8 cellular contexts compared by ENCODE assay signal in the genomic region with DNA sequence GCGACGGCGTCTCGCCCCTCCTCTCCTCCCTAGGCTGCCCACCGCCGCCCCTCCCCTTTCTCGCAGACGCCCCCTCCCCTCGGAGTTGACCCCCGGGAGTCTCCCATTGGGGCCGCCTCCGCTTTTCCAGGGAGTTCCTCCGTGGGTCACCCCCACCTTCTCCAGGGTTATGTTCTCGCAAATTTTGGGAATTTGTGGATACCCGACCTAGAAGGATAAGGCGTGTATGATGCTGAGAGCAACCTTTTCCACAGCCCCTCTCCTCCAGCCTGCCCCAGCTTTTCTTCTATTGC. TPM values are rescaled to one million over a fixed set of nuclear protein-coding genes. Genes with fewer than 3 reads are reported as not detected.
A peak's percentile ranks its signal among the peaks of the same experiment; 100 is the strongest.
DNase-seq lines count a peak whose midpoint lies in the region; ATAC-seq and TF ChIP-seq lines count a peak whose summit lies in the region.

No MANE protein-coding gene starts in this region.

- in situ Hi-C loops in brain microvascular endothelial cell (cut with HindIII; ENCODE audit: low pct_ligation_motif_present, low sequenced_read_pairs): no loop called here

- peak overlapping the region; percentile 90 for H3K4me3 Mint-ChIP-seq in T-helper 1 cell treated with Interleukin-12 subunit alpha and Interleukin-12 subunit beta and Interleukin-4 antibody, amounts not matched to agents 30 μg/mL and 1 μg/mL, for 36 hours

- peaks cover 11% of the 10 kb centered on the region for H3K36me3 Mint-ChIP-seq in T-helper 1 cell treated with Interleukin-12 subunit alpha and Interleukin-12 subunit beta and Interleukin-4 antibody, amounts not matched to agents 30 μg/mL and 1 μg/mL, for 36 hours (ENCODE audit: low read depth)

- H3K4me1 Mint-ChIP-seq in T-helper 1 cell treated with Interleukin-12 subunit alpha and Interleukin-12 subunit beta and Interleukin-4 antibody, amounts not matched to agents 30 μg/mL and 1 μg/mL, for 36 hours (ENCODE audit: low read depth): peaks cover 29% of the 10 kb centered on the region

- DNase-seq in T-helper 1 cell (no peak), brain microvascular endothelial cell (no peak), tibial artery (no peak), SKM-1 treated with dmso at 0.1 percent for 144 hours (lab: John Stamatoyannopoulos, UW; ENCODE audit: unreplicated experiment) (no peak)

- intact Hi-C loops in tibial artery (cut with DNase I; ENCODE audit: low total_unique reads): loop anchor here (5.0 kb wide), 1 partner anchor 39 kb away; no protein-coding TSS in a partner anchor

- TF ChIP-seq RAD21 in liver (IDR thresholded peaks at IDR 0.05): no peak

- 7% methylated on average over 16 of the region's 16 CpGs for whole genome bisulfite sequencing in liver

- peak overlapping the region; percentile 15 to 58 for H3K9ac ChIP-seq in liver (ENCODE audit: low read depth in 1 of 2, low read length in 2 of 2)

- H3K4me3 ChIP-seq in brain microvascular endothelial cell (ENCODE audit: low read depth, low read length) (peak overlapping the region; percentile 96), liver (ENCODE audit: low read depth in 1 of 3, low read length in 3 of 3) (peak overlapping the region; percentile 70 to 92 (median 87)), tibial artery (peak overlapping the region; percentile 65 to 75)

- peak overlapping the region; percentile 96 for H3K27ac Mint-ChIP-seq in T-helper 1 cell treated with Interleukin-12 subunit alpha and Interleukin-12 subunit beta and Interleukin-4 antibody, amounts not matched to agents 30 μg/mL and 1 μg/mL, for 36 hours

- H3K9me3 ChIP-seq in liver (ENCODE audit: control insufficient read depth in 4 of 4, low read length in 3 of 4) (no peaks in the 10 kb centered on the region), tibial artery (no peaks in the 10 kb centered on the region)

- H3K27ac ChIP-seq in brain microvascular endothelial cell (peak overlapping the region; percentile 85), liver (ENCODE audit: low read depth in 1 of 2, low read length in 2 of 2) (peak overlapping the region; percentile 87 to 98), tibial artery (peak overlapping the region; percentile 92 to 94)

- H3K27me3 ChIP-seq in brain microvascular endothelial cell (replicated peaks): no peaks in the 10 kb centered on the region
- no peaks in the 10 kb centered on the region for H3K27me3 ChIP-seq in liver (ENCODE audit: control insufficient read depth in 4 of 4, insufficient read depth in 4 of 4, low read length in 3 of 4)
- no peaks in the 10 kb centered on the region for H3K27me3 ChIP-seq in tibial artery

- H3K27me3 Mint-ChIP-seq in T-helper 1 cell treated with Interleukin-12 subunit alpha and Interleukin-12 subunit beta and Interleukin-4 antibody, amounts not matched to agents 30 μg/mL and 1 μg/mL, for 36 hours (ENCODE audit: low read depth): peaks cover 21% of the 10 kb centered on the region

- H3K36me3 ChIP-seq in brain microvascular endothelial cell (replicated peaks) (no peaks in the 10 kb centered on the region), liver (ENCODE audit: control insufficient read depth in 4 of 4, insufficient read depth in 3 of 4, low read depth in 1 of 4, low read length in 3 of 4) (no peaks in the 10 kb centered on the region), tibial artery (no peaks in the 10 kb centered on the region)

- H3K9me3 Mint-ChIP-seq in T-helper 1 cell treated with Interleukin-12 subunit alpha and Interleukin-12 subunit beta and Interleukin-4 antibody, amounts not matched to agents 30 μg/mL and 1 μg/mL, for 36 hours: peaks cover 19% of the 10 kb centered on the region

- TF ChIP-seq CTCF in brain microvascular endothelial cell (IDR thresholded peaks at IDR 0.05; ENCODE audit: low read depth, low read length, missing control alignments) (no peak), liver (IDR thresholded peaks at IDR 0.05; ENCODE audit: low read depth, low read length, missing input control) (no peak), tibial artery (IDR thresholded peaks at IDR 0.05) (no peak)

- H3K4me1 ChIP-seq in liver (ENCODE audit: control insufficient read depth in 4 of 4, insufficient read depth in 4 of 4, low read length in 3 of 4) (peaks cover 0 to 15% (median 2%) of the 10 kb centered on the region in 4 donors), tibial artery (peaks cover 0 to 19% (median 9%) of the 10 kb centered on the region in 4 donors)

- no peak for ATAC-seq in GM21723 (IDR thresholded peaks at IDR 0.05; ENCODE audit: unreplicated experiment)
- ATAC-seq in HG03280 (IDR thresholded peaks at IDR 0.05; ENCODE audit: unreplicated experiment): no peak

TF ChIP-seq in liver, 16 proteins besides CTCF, POLR2A, EP300 and RAD21:
- TF ChIP-seq JUND (IDR thresholded peaks at IDR 0.05) (no peak), SP1 (IDR thresholded peaks at IDR 0.05) (no peak), NR2F2 (IDR thresholded peaks at IDR 0.05) (no peak), EGR1 (IDR thresholded peaks at IDR 0.05; ENCODE audit: low read depth in 2 of 2) (no peak), HNF4A (conservative IDR thresholded peaks at IDR 0.05) (no peak), YY1 (IDR thresholded peaks at IDR 0.05) (no peak), FOXA1 (IDR thresholded peaks at IDR 0.05) (no peak)
- TF ChIP-seq, protein P1, sequence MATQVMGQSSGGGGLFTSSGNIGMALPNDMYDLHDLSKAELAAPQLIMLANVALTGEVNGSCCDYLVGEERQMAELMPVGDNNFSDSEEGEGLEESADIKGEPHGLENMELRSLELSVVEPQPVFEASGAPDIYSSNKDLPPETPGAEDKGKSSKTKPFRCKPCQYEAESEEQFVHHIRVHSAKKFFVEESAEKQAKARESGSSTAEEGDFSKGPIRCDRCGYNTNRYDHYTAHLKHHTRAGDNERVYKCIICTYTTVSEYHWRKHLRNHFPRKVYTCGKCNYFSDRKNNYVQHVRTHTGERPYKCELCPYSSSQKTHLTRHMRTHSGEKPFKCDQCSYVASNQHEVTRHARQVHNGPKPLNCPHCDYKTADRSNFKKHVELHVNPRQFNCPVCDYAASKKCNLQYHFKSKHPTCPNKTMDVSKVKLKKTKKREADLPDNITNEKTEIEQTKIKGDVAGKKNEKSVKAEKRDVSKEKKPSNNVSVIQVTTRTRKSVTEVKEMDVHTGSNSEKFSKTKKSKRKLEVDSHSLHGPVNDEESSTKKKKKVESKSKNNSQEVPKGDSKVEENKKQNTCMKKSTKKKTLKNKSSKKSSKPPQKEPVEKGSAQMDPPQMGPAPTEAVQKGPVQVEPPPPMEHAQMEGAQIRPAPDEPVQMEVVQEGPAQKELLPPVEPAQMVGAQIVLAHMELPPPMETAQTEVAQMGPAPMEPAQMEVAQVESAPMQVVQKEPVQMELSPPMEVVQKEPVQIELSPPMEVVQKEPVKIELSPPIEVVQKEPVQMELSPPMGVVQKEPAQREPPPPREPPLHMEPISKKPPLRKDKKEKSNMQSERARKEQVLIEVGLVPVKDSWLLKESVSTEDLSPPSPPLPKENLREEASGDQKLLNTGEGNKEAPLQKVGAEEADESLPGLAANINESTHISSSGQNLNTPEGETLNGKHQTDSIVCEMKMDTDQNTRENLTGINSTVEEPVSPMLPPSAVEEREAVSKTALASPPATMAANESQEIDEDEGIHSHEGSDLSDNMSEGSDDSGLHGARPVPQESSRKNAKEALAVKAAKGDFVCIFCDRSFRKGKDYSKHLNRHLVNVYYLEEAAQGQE (IDR thresholded peaks at IDR 0.05): no peak
- TF ChIP-seq, protein P2, sequence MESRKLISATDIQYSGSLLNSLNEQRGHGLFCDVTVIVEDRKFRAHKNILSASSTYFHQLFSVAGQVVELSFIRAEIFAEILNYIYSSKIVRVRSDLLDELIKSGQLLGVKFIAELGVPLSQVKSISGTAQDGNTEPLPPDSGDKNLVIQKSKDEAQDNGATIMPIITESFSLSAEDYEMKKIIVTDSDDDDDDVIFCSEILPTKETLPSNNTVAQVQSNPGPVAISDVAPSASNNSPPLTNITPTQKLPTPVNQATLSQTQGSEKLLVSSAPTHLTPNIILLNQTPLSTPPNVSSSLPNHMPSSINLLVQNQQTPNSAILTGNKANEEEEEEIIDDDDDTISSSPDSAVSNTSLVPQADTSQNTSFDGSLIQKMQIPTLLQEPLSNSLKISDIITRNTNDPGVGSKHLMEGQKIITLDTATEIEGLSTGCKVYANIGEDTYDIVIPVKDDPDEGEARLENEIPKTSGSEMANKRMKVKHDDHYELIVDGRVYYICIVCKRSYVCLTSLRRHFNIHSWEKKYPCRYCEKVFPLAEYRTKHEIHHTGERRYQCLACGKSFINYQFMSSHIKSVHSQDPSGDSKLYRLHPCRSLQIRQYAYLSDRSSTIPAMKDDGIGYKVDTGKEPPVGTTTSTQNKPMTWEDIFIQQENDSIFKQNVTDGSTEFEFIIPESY (IDR thresholded peaks at IDR 0.05): no peak
TF ChIP-seq in liver: peak in this region for 0.

RNA-seq across cellular contexts. Expression of a gene that starts 0.3 kb away (rescaled TPM):
- 1 to 10 TPM; 5.2 to 9.0 TPM for total RNA-seq in liver
- 1 to 10 TPM; 4.1 to 5.6 TPM for polyA plus RNA-seq in liver
